10 cellular contexts compared by ENCODE assay signal in genomic region chr5:131230406-131230805, GRCh38. TPM values are rescaled to one million over a fixed set of nuclear protein-coding genes. Genes with fewer than 3 reads are reported as not detected.
A peak's percentile ranks its signal among the peaks of the same experiment; 100 is the strongest.
DNase-seq lines count a peak whose midpoint lies in the region; ATAC-seq and TF ChIP-seq lines count a peak whose summit lies in the region.
"Had no signal": no experiment of that assay in that cellular context is flagged by ENCODE, and none has a peak within 500 bp of the region (broad histone marks: within the 10 kb centered on the region; RNA-seq: fewer than 3 reads in every experiment).

No MANE protein-coding gene starts in this region.

- H3K36me3 ChIP-seq in iPS-20b (ENCODE audit: insufficient read depth, low read depth, low read length) (no peaks in the 10 kb centered on the region), Peyer's patch (no peaks in the 10 kb centered on the region), upper lobe of left lung (no peaks in the 10 kb centered on the region)

- H3K4me3 ChIP-seq in iPS-20b (ENCODE audit: low read length) = no peak overlapping the region
- H3K4me3 ChIP-seq in Peyer's patch = no peak overlapping the region
- no peak overlapping the region for H3K4me3 ChIP-seq in upper lobe of left lung

- H3K27me3 ChIP-seq in iPS-20b (ENCODE audit: insufficient read depth, low read length) (no peaks in the 10 kb centered on the region), Peyer's patch (no peaks in the 10 kb centered on the region), upper lobe of left lung (no peaks in the 10 kb centered on the region)

- H3K9ac ChIP-seq in iPS-20b (ENCODE audit: low read depth, low read length) = peak overlapping the region; percentile 14; the same call in 1 of the 2 replicates

- no peak for TF ChIP-seq EP300 in upper lobe of left lung (IDR thresholded peaks at IDR 0.05)

- peaks cover 4% of the 10 kb centered on the region; the same call in 1 of the 2 replicates for H3K4me1 ChIP-seq in iPS-20b (ENCODE audit: insufficient read depth, low read length)
- peaks cover 0 to 1% (median 0%) of the 10 kb centered on the region in 4 donors for H3K4me1 ChIP-seq in Peyer's patch
- no peaks in the 10 kb centered on the region for H3K4me1 ChIP-seq in upper lobe of left lung

- H3K27ac ChIP-seq in iPS-20b (ENCODE audit: low read length) = no peak overlapping the region
- H3K27ac ChIP-seq in Peyer's patch = no peak overlapping the region
- no peak overlapping the region for H3K27ac ChIP-seq in upper lobe of left lung

- DNase-seq in LHCN-M2 (ENCODE audit: low read depth) (peak; percentile 33), HuH-7 (ENCODE audit: low spot score) (no peak), activated T-cell treated with anti-CD3 and anti-CD28 coated beads for 4 hours (no peak), Peyer's patch (no peak), upper lobe of left lung (no peak)
- DNase-seq: NCI-H2171, small intestine had no signal

- WGBS in upper lobe of left lung, 2 donors = 80 to 86% methylated on average over 5 of the region's 5 CpGs

- TF ChIP-seq CTCF in Peyer's patch (IDR thresholded peaks at IDR 0.05) = no peak
- TF ChIP-seq CTCF in upper lobe of left lung (IDR thresholded peaks at IDR 0.05) = no peak

- TF ChIP-seq POLR2A in Peyer's patch (IDR thresholded peaks at IDR 0.05) = no peak
- TF ChIP-seq POLR2A in upper lobe of left lung (IDR thresholded peaks at IDR 0.05) = no peak

- peak; percentile 78 for ATAC-seq in GM18511 (IDR thresholded peaks at IDR 0.05; ENCODE audit: unreplicated experiment)
- ATAC-seq in GM21723 (IDR thresholded peaks at IDR 0.05; ENCODE audit: unreplicated experiment) = peak; percentile 63
- ATAC-seq in upper lobe of left lung (ENCODE audit: low FRiP score in 2 of 2) = no peak

- no peaks in the 10 kb centered on the region for H3K9me3 ChIP-seq in iPS-20b (ENCODE audit: insufficient read depth, low read depth, low read length)
- no peaks in the 10 kb centered on the region for H3K9me3 ChIP-seq in Peyer's patch
- no peaks in the 10 kb centered on the region for H3K9me3 ChIP-seq in upper lobe of left lung

RNA-seq across cellular contexts. Expression of gene CDC42SE2, which starts 33.4 kb away (rescaled TPM):
- total RNA-seq in LHCN-M2 (2014; rRNA removed) (38.5 and 46.8 TPM in 2 replicates), Peyer's patch (100 to 1,000 TPM in 2 of 4 donors, 10 to 100 TPM in 2; 49.9 to 125 (median 91.4) TPM), upper lobe of left lung (10 to 100 TPM; 13.6 to 92.1 (median 36.5) TPM)
- polyA plus RNA-seq in LHCN-M2 (2012) = 7.2 TPM

RNA-seq across cellular contexts. Expression of gene LYRM7, which starts 59.7 kb away (rescaled TPM):
- total RNA-seq in LHCN-M2 (2014; rRNA removed) (14.1 and 16.9 TPM in 2 replicates), Peyer's patch (1 to 10 TPM; 6.6 to 8.8 (median 7.9) TPM), upper lobe of left lung (1 to 10 TPM; 1.7 to 7.1 (median 4.2) TPM)
- 3.0 TPM for polyA plus RNA-seq in LHCN-M2 (2012)

Comparison
In these comparisons a context has a peak if more than half of its experiments do, and no peak if none do; other contexts are left out.
1. ATAC-seq: peak in GM18511 (single experiment) and GM21723 (single experiment); none in upper lobe of left lung (0 of 2).